1 cellular context compared by ENCODE assay signal in the genomic region with DNA sequence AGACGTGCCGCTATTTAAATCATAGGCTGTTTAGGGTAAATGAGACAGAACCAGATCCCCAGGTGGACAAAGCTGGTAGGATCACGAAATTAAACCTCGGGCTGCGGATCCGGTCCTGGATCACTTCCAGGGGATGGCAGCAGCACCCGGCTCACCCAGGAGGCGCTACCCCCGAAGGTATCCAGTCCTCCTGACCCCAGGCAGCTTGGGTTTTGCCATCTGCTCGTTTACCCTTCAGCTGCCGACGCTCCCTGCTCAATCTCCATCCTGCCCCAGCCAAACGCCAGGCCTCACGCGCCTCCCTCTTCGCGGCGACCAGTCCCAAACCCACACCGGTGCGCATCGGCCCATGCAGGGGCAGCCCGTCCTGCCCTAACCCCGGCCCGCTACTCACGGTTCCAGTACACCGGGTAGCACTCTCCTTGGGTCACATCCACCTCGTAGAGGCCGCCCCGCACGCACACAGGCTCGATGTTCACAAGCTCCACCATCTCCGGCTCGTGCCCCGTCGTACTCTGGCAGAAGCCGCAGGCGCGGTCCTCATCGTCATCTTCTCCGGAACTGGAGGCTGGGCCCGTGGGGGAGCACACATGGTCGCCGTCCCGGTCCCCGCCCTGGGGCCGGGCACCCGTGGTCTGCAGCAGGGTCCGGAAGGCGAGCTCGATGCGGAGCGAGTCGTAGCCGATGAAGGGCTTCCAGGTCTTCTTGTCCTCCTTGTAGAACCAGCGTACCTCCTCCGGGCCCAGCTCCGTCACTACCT.
TF ChIP-seq lines count a peak whose summit lies in the region.

No MANE protein-coding gene starts in this region.

TF ChIP-seq in HepG2, 621 proteins besides CTCF, POLR2A, EP300 and RAD21 (continued from another document and continues in another):
- TF ChIP-seq GMEB2 (CRISPR knock-in tag; IDR thresholded peaks at IDR 0.05; ENCODE audit: low read depth) (no peak), ZNF430 (CRISPR knock-in tag; IDR thresholded peaks at IDR 0.05) (no peak), ZNF567 (CRISPR knock-in tag; IDR thresholded peaks at IDR 0.05; ENCODE audit: borderline replicate concordance) (no peak), ZNF879 (CRISPR knock-in tag; IDR thresholded peaks at IDR 0.05) (no peak), ZNF615 (CRISPR knock-in tag; IDR thresholded peaks at IDR 0.05; ENCODE audit: borderline replicate concordance) (no peak), ZFYVE20 (CRISPR knock-in tag; IDR thresholded peaks at IDR 0.05; ENCODE audit: borderline replicate concordance, low read depth) (0 out of 2 replicates have a peak, but pooled peaks have one; percentile 70), RFX5 (IDR thresholded peaks at IDR 0.05; ENCODE audit: low read depth, low read length) (no peak), NFATC3 (CRISPR knock-in tag; IDR thresholded peaks at IDR 0.05) (no peak), YEATS2 (CRISPR knock-in tag; IDR thresholded peaks at IDR 0.05; ENCODE audit: borderline replicate concordance) (no peak; the same call in 1 of the 2 replicates), ZBTB7A (CRISPR knock-in tag; IDR thresholded peaks at IDR 0.05) (no peak; the same call in 1 of the 2 replicates), ZNF549 (CRISPR knock-in tag; IDR thresholded peaks at IDR 0.05) (no peak), ZNF33A (CRISPR knock-in tag; IDR thresholded peaks at IDR 0.05; ENCODE audit: borderline replicate concordance) (no peak), ATM (IDR thresholded peaks at IDR 0.05; ENCODE audit: borderline replicate concordance) (no peak), CBX2 (IDR thresholded peaks at IDR 0.05; ENCODE audit: low read depth, low read length) (no peak), CBX2 (CRISPR knock-in tag; IDR thresholded peaks at IDR 0.05; ENCODE audit: low read depth) (no peak), BRD4 (CRISPR knock-in tag; IDR thresholded peaks at IDR 0.05) (0 out of 2 replicates have a peak, but pooled peaks have one; percentile 58), ZFP37 (CRISPR knock-in tag; IDR thresholded peaks at IDR 0.05; ENCODE audit: borderline replicate concordance) (no peak), ZMYM4 (CRISPR knock-in tag; IDR thresholded peaks at IDR 0.05) (no peak), SP140L (CRISPR knock-in tag; IDR thresholded peaks at IDR 0.05; ENCODE audit: borderline replicate concordance) (no peak), JUN (CRISPR knock-in tag; IDR thresholded peaks at IDR 0.05) (no peak), RORA (CRISPR knock-in tag; IDR thresholded peaks at IDR 0.05) (no peak), ZBTB10 (CRISPR knock-in tag; IDR thresholded peaks at IDR 0.05; ENCODE audit: borderline replicate concordance) (no peak), ZFP1 (CRISPR knock-in tag; IDR thresholded peaks at IDR 0.05) (no peak), ZBTB38 (CRISPR knock-in tag; IDR thresholded peaks at IDR 0.05) (peak; percentile 16; the same call in 1 of the 2 replicates), SNRNP70 (IDR thresholded peaks at IDR 0.05; ENCODE audit: low read depth, low read length) (no peak), SIX1 (CRISPR knock-in tag; IDR thresholded peaks at IDR 0.05; ENCODE audit: borderline replicate concordance) (no peak), NR2F2 (IDR thresholded peaks at IDR 0.05; ENCODE audit: borderline replicate concordance, low read depth) (no peak), GZF1 (CRISPR knock-in tag; IDR thresholded peaks at IDR 0.05) (0 out of 2 replicates have a peak, but pooled peaks have one; percentile 55), CC2D1A (CRISPR knock-in tag; IDR thresholded peaks at IDR 0.05) (0 out of 2 replicates have a peak, but pooled peaks have one; percentile 81), GLI4 (CRISPR knock-in tag; IDR thresholded peaks at IDR 0.05; ENCODE audit: borderline replicate concordance) (0 out of 2 replicates have a peak, but pooled peaks have one; percentile 26), ZSCAN30 (CRISPR knock-in tag; IDR thresholded peaks at IDR 0.05) (peak; percentile 74; the same call in 1 of the 2 replicates), ZMYM3 (CRISPR knock-in tag; IDR thresholded peaks at IDR 0.05) (0 out of 2 replicates have a peak, but pooled peaks have one; percentile 22), ZNF468 (CRISPR knock-in tag; IDR thresholded peaks at IDR 0.05) (no peak), CBX5 (CRISPR knock-in tag; IDR thresholded peaks at IDR 0.05; ENCODE audit: borderline replicate concordance) (no peak)
- TF ChIP-seq, protein P1, sequence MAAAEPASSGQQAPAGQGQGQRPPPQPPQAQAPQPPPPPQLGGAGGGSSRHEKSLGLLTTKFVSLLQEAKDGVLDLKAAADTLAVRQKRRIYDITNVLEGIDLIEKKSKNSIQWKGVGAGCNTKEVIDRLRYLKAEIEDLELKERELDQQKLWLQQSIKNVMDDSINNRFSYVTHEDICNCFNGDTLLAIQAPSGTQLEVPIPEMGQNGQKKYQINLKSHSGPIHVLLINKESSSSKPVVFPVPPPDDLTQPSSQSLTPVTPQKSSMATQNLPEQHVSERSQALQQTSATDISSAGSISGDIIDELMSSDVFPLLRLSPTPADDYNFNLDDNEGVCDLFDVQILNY (CRISPR knock-in tag; conservative IDR thresholded peaks at IDR 0.05): no peak
- TF ChIP-seq, protein P2, sequence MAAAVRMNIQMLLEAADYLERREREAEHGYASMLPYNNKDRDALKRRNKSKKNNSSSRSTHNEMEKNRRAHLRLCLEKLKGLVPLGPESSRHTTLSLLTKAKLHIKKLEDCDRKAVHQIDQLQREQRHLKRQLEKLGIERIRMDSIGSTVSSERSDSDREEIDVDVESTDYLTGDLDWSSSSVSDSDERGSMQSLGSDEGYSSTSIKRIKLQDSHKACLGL (CRISPR knock-in tag; IDR thresholded peaks at IDR 0.05): peak; percentile 56; the same call in 1 of the 2 replicates
- TF ChIP-seq, protein P3, sequence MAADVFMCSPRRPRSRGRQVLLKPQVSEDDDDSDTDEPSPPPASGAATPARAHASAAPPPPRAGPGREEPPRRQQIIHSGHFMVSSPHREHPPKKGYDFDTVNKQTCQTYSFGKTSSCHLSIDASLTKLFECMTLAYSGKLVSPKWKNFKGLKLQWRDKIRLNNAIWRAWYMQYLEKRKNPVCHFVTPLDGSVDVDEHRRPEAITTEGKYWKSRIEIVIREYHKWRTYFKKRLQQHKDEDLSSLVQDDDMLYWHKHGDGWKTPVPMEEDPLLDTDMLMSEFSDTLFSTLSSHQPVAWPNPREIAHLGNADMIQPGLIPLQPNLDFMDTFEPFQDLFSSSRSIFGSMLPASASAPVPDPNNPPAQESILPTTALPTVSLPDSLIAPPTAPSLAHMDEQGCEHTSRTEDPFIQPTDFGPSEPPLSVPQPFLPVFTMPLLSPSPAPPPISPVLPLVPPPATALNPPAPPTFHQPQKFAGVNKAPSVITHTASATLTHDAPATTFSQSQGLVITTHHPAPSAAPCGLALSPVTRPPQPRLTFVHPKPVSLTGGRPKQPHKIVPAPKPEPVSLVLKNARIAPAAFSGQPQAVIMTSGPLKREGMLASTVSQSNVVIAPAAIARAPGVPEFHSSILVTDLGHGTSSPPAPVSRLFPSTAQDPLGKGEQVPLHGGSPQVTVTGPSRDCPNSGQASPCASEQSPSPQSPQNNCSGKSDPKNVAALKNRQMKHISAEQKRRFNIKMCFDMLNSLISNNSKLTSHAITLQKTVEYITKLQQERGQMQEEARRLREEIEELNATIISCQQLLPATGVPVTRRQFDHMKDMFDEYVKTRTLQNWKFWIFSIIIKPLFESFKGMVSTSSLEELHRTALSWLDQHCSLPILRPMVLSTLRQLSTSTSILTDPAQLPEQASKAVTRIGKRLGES (CRISPR knock-in tag; IDR thresholded peaks at IDR 0.05; ENCODE audit: borderline replicate concordance): no peak
- TF ChIP-seq, protein P4, sequence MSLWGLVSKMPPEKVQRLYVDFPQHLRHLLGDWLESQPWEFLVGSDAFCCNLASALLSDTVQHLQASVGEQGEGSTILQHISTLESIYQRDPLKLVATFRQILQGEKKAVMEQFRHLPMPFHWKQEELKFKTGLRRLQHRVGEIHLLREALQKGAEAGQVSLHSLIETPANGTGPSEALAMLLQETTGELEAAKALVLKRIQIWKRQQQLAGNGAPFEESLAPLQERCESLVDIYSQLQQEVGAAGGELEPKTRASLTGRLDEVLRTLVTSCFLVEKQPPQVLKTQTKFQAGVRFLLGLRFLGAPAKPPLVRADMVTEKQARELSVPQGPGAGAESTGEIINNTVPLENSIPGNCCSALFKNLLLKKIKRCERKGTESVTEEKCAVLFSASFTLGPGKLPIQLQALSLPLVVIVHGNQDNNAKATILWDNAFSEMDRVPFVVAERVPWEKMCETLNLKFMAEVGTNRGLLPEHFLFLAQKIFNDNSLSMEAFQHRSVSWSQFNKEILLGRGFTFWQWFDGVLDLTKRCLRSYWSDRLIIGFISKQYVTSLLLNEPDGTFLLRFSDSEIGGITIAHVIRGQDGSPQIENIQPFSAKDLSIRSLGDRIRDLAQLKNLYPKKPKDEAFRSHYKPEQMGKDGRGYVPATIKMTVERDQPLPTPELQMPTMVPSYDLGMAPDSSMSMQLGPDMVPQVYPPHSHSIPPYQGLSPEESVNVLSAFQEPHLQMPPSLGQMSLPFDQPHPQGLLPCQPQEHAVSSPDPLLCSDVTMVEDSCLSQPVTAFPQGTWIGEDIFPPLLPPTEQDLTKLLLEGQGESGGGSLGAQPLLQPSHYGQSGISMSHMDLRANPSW (CRISPR knock-in tag; IDR thresholded peaks at IDR 0.05; ENCODE audit: borderline replicate concordance): no peak
- TF ChIP-seq, protein P5, sequence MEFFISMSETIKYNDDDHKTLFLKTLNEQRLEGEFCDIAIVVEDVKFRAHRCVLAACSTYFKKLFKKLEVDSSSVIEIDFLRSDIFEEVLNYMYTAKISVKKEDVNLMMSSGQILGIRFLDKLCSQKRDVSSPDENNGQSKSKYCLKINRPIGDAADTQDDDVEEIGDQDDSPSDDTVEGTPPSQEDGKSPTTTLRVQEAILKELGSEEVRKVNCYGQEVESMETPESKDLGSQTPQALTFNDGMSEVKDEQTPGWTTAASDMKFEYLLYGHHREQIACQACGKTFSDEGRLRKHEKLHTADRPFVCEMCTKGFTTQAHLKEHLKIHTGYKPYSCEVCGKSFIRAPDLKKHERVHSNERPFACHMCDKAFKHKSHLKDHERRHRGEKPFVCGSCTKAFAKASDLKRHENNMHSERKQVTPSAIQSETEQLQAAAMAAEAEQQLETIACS (CRISPR knock-in tag; IDR thresholded peaks at IDR 0.05): no peak
- TF ChIP-seq, protein P6, sequence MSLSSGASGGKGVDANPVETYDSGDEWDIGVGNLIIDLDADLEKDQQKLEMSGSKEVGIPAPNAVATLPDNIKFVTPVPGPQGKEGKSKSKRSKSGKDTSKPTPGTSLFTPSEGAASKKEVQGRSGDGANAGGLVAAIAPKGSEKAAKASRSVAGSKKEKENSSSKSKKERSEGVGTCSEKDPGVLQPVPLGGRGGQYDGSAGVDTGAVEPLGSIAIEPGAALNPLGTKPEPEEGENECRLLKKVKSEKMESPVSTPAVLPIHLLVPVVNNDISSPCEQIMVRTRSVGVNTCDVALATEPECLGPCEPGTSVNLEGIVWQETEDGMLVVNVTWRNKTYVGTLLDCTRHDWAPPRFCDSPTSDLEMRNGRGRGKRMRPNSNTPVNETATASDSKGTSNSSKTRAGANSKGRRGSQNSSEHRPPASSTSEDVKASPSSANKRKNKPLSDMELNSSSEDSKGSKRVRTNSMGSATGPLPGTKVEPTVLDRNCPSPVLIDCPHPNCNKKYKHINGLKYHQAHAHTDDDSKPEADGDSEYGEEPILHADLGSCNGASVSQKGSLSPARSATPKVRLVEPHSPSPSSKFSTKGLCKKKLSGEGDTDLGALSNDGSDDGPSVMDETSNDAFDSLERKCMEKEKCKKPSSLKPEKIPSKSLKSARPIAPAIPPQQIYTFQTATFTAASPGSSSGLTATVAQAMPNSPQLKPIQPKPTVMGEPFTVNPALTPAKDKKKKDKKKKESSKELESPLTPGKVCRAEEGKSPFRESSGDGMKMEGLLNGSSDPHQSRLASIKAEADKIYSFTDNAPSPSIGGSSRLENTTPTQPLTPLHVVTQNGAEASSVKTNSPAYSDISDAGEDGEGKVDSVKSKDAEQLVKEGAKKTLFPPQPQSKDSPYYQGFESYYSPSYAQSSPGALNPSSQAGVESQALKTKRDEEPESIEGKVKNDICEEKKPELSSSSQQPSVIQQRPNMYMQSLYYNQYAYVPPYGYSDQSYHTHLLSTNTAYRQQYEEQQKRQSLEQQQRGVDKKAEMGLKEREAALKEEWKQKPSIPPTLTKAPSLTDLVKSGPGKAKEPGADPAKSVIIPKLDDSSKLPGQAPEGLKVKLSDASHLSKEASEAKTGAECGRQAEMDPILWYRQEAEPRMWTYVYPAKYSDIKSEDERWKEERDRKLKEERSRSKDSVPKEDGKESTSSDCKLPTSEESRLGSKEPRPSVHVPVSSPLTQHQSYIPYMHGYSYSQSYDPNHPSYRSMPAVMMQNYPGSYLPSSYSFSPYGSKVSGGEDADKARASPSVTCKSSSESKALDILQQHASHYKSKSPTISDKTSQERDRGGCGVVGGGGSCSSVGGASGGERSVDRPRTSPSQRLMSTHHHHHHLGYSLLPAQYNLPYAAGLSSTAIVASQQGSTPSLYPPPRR (CRISPR knock-in tag; IDR thresholded peaks at IDR 0.05; ENCODE audit: borderline replicate concordance): no peak
